Comparison of ENCODE assay signal across 9 cellular contexts in genomic region chr9:34987160-34988040, GRCh38. TPM values are rescaled to one million over a fixed set of nuclear protein-coding genes. Genes with fewer than 3 reads are reported as not detected.
DNase-seq lines count a peak whose midpoint lies in the region; ATAC-seq lines count a peak whose summit lies in the region.
"Had no signal": no experiment of that assay in that cellular context is flagged by ENCODE, and none has a peak within 500 bp of the region (broad histone marks: within the 10 kb centered on the region; RNA-seq: fewer than 3 reads in every experiment).

No MANE protein-coding gene starts in this region.

- H3K36me3 Mint-ChIP-seq in activated naive CD4-positive, alpha-beta T cell treated with anti-CD3 and anti-CD28 coated beads for 36 hours (ENCODE audit: low read depth) = peaks cover 2% of the 10 kb centered on the region
- H3K36me3 Mint-ChIP-seq in effector memory CD8-positive, alpha-beta T cell (ENCODE audit: insufficient read depth) = peaks cover 10% of the 10 kb centered on the region
- H3K36me3 Mint-ChIP-seq in stimulated activated naive B cell treated with anti-CD40 and anti-IgM and Interleukin-4, amounts not matched to agents 10 μg/mL and 1 μg/mL and 100 μg/mL, for 72 hours = peaks cover 0 to 7% of the 10 kb centered on the region in 2 donors

- ATAC-seq in effector memory CD8-positive, alpha-beta T cell (replicated peaks) = no peak
- ATAC-seq in stimulated activated naive B cell treated with anti-CD40 and anti-IgM and Interleukin-4, amounts not matched to agents 10 μg/mL and 1 μg/mL and 100 μg/mL, for 72 hours (replicated peaks) = no peak
- no peak for ATAC-seq in esophagus mucosa
- no peak for ATAC-seq in HG02571 (IDR thresholded peaks at IDR 0.05; ENCODE audit: unreplicated experiment)
- ATAC-seq: SK-N-SH treated with all-trans-retinoic acid at 6 μM for 48 hours had no signal

- H3K4me3 Mint-ChIP-seq in activated naive CD4-positive, alpha-beta T cell treated with anti-CD3 and anti-CD28 coated beads for 36 hours = peak overlapping the region; percentile 90
- H3K4me3 Mint-ChIP-seq in effector memory CD8-positive, alpha-beta T cell = peak overlapping the region; percentile 14 to 43
- peak overlapping the region; percentile 27 to 51 for H3K4me3 Mint-ChIP-seq in stimulated activated naive B cell treated with anti-CD40 and anti-IgM and Interleukin-4, amounts not matched to agents 10 μg/mL and 1 μg/mL and 100 μg/mL, for 72 hours

- CTCF ChIA-PET in activated naive CD4-positive, alpha-beta T cell treated with anti-CD3 and anti-CD28 coated beads for 36 hours (lab: Charles Lee) = interaction anchor here (4.1 kb wide), 1 partner anchor 88 kb away, joined by 44 read pairs; no protein-coding TSS in a partner anchor

- peak; percentile 51 for DNase-seq in activated naive CD4-positive, alpha-beta T cell treated with anti-CD3 and anti-CD28 coated beads for 36 hours
- no peak for DNase-seq in activated naive CD4-positive, alpha-beta T cell treated with Interleukin-2 at 50 U/mL for 16 hours
- DNase-seq in NCI-H69 (lab: John Stamatoyannopoulos, UW) (peak; percentile 78), retina (no peak)
- no peak for DNase-seq in effector memory CD8-positive, alpha-beta T cell
- DNase-seq in stimulated activated naive B cell treated with anti-CD40 and anti-IgM and Interleukin-4, amounts not matched to agents 10 μg/mL and 1 μg/mL and 100 μg/mL, for 72 hours = no peak

- intact Hi-C loops in activated naive CD4-positive, alpha-beta T cell treated with anti-CD3 and anti-CD28 coated beads for 36 hours (cut with micrococcal nuclease) = loop anchor here (2.0 to 10.0 kb wide), 12 partner anchors 15 to 610 kb away; partner anchors contain the start of genes CCL27, GALT, MYORG and UNC13B

- peak overlapping the region; percentile 12 for H3K27ac Mint-ChIP-seq in activated naive CD4-positive, alpha-beta T cell treated with anti-CD3 and anti-CD28 coated beads for 36 hours
- peak overlapping the region; percentile 81 to 96 for H3K27ac Mint-ChIP-seq in effector memory CD8-positive, alpha-beta T cell
- H3K27ac Mint-ChIP-seq in stimulated activated naive B cell treated with anti-CD40 and anti-IgM and Interleukin-4, amounts not matched to agents 10 μg/mL and 1 μg/mL and 100 μg/mL, for 72 hours = peak overlapping the region; percentile 59

- no peaks in the 10 kb centered on the region for H3K27me3 Mint-ChIP-seq in activated naive CD4-positive, alpha-beta T cell treated with anti-CD3 and anti-CD28 coated beads for 36 hours (ENCODE audit: low read depth)
- H3K27me3 Mint-ChIP-seq in effector memory CD8-positive, alpha-beta T cell = peaks cover 0 to 13% of the 10 kb centered on the region in 2 donors
- no peaks in the 10 kb centered on the region for H3K27me3 Mint-ChIP-seq in stimulated activated naive B cell treated with anti-CD40 and anti-IgM and Interleukin-4, amounts not matched to agents 10 μg/mL and 1 μg/mL and 100 μg/mL, for 72 hours

- no peaks in the 10 kb centered on the region for H3K9me3 Mint-ChIP-seq in activated naive CD4-positive, alpha-beta T cell treated with anti-CD3 and anti-CD28 coated beads for 36 hours
- H3K9me3 Mint-ChIP-seq in effector memory CD8-positive, alpha-beta T cell = no peaks in the 10 kb centered on the region
- H3K9me3 Mint-ChIP-seq in stimulated activated naive B cell treated with anti-CD40 and anti-IgM and Interleukin-4, amounts not matched to agents 10 μg/mL and 1 μg/mL and 100 μg/mL, for 72 hours = no peaks in the 10 kb centered on the region

- H3K4me1 Mint-ChIP-seq in activated naive CD4-positive, alpha-beta T cell treated with anti-CD3 and anti-CD28 coated beads for 36 hours (ENCODE audit: low read depth) = peaks cover 85% of the 10 kb centered on the region
- peaks cover 34 to 40% of the 10 kb centered on the region in 2 donors for H3K4me1 Mint-ChIP-seq in effector memory CD8-positive, alpha-beta T cell (ENCODE audit: low read depth in 2 of 2)
- peaks cover 67 to 86% of the 10 kb centered on the region in 2 donors for H3K4me1 Mint-ChIP-seq in stimulated activated naive B cell treated with anti-CD40 and anti-IgM and Interleukin-4, amounts not matched to agents 10 μg/mL and 1 μg/mL and 100 μg/mL, for 72 hours

RNA-seq across cellular contexts. Expression of gene DNAJB5, which starts 2.1 kb away (rescaled TPM):
- 10 to 100 TPM; 11.4 to 12.0 TPM for total RNA-seq in activated naive CD4-positive, alpha-beta T cell treated with anti-CD3 and anti-CD28 coated beads for 36 hours
- total RNA-seq in esophagus mucosa = 3.4 TPM

RNA-seq across cellular contexts. Expression of gene PHF24, which starts 29.3 kb away (rescaled TPM):
- total RNA-seq in activated naive CD4-positive, alpha-beta T cell treated with anti-CD3 and anti-CD28 coated beads for 36 hours = not detected
- total RNA-seq in esophagus mucosa = 0.48 TPM

Comparison
In these comparisons a context has a peak if more than half of its experiments do, and no peak if none do; other contexts are left out.
1. DNase-seq: peak in activated naive CD4-positive, alpha-beta T cell treated with anti-CD3 and anti-CD28 coated beads for 36 hours (single experiment) and NCI-H69 (single experiment); none in activated naive CD4-positive, alpha-beta T cell treated with Interleukin-2 at 50 U/mL for 16 hours (single experiment), effector memory CD8-positive, alpha-beta T cell (0 of 3), stimulated activated naive B cell treated with anti-CD40 and anti-IgM and Interleukin-4, amounts not matched to agents 10 μg/mL and 1 μg/mL and 100 μg/mL, for 72 hours (single experiment) and retina (single experiment).
2. H3K27ac Mint-ChIP-seq: peak in every context shown above with its lines; median percentile 88 in effector memory CD8-positive, alpha-beta T cell; 59 in stimulated activated naive B cell treated with anti-CD40 and anti-IgM and Interleukin-4, amounts not matched to agents 10 μg/mL and 1 μg/mL and 100 μg/mL, for 72 hours; 12 in activated naive CD4-positive, alpha-beta T cell treated with anti-CD3 and anti-CD28 coated beads for 36 hours.
3. H3K4me3 Mint-ChIP-seq: peak in every context shown above with its lines; median percentile 90 in activated naive CD4-positive, alpha-beta T cell treated with anti-CD3 and anti-CD28 coated beads for 36 hours; 39 in stimulated activated naive B cell treated with anti-CD40 and anti-IgM and Interleukin-4, amounts not matched to agents 10 μg/mL and 1 μg/mL and 100 μg/mL, for 72 hours; 28 in effector memory CD8-positive, alpha-beta T cell.